7 cellular contexts compared by ENCODE assay signal in genomic region chr2:226797989-226798421, GRCh38.
DNase-seq lines count a peak whose midpoint lies in the region; ATAC-seq lines count a peak whose summit lies in the region.

No MANE protein-coding gene starts in this region.

- no peak for ATAC-seq in activated naive CD8-positive, alpha-beta T cell treated with anti-CD3 and anti-CD28 coated beads, Interleukin-2, amount 50 U/mL, for 24 hours
- no peak for ATAC-seq in stimulated activated naive B cell treated with anti-CD40 and anti-IgM and Interleukin-4, amounts not matched to agents 10 μg/mL and 1 μg/mL and 100 μg/mL, for 72 hours (replicated peaks)
- no peak for ATAC-seq in GM21528 (IDR thresholded peaks at IDR 0.05; ENCODE audit: low FRiP score, unreplicated experiment)
- ATAC-seq in GM21390 (IDR thresholded peaks at IDR 0.05; ENCODE audit: unreplicated experiment): no peak
- ATAC-seq in HG02852 (IDR thresholded peaks at IDR 0.05; ENCODE audit: unreplicated experiment): no peak

- peak overlapping the region; percentile 77 for H3K4me3 ChIP-seq in iPS-18a (ENCODE audit: low read length)

- H3K27me3 ChIP-seq in iPS-18a (ENCODE audit: control insufficient read depth, insufficient read depth, low read length): no peaks in the 10 kb centered on the region

- peak overlapping the region; percentile 85 for H3K4me3 Mint-ChIP-seq in activated naive CD8-positive, alpha-beta T cell treated with anti-CD3 and anti-CD28 coated beads, Interleukin-2, amount 50 U/mL, for 24 hours
- peak overlapping the region; percentile 84 to 87 for H3K4me3 Mint-ChIP-seq in stimulated activated naive B cell treated with anti-CD40 and anti-IgM and Interleukin-4, amounts not matched to agents 10 μg/mL and 1 μg/mL and 100 μg/mL, for 72 hours

- peaks cover 46% of the 10 kb centered on the region for H3K4me1 Mint-ChIP-seq in activated naive CD8-positive, alpha-beta T cell treated with anti-CD3 and anti-CD28 coated beads, Interleukin-2, amount 50 U/mL, for 24 hours
- H3K4me1 Mint-ChIP-seq in stimulated activated naive B cell treated with anti-CD40 and anti-IgM and Interleukin-4, amounts not matched to agents 10 μg/mL and 1 μg/mL and 100 μg/mL, for 72 hours: peaks cover 20 to 59% of the 10 kb centered on the region in 2 donors

- DNase-seq in HS-27A (ENCODE audit: low read depth): peak; percentile 17
- no peak for DNase-seq in activated naive CD8-positive, alpha-beta T cell treated with anti-CD3 and anti-CD28 coated beads, Interleukin-2, amount 50 U/mL, for 24 hours
- no peak for DNase-seq in stimulated activated naive B cell treated with anti-CD40 and anti-IgM and Interleukin-4, amounts not matched to agents 10 μg/mL and 1 μg/mL and 100 μg/mL, for 72 hours

- no peaks in the 10 kb centered on the region for H3K9me3 Mint-ChIP-seq in activated naive CD8-positive, alpha-beta T cell treated with anti-CD3 and anti-CD28 coated beads, Interleukin-2, amount 50 U/mL, for 24 hours
- H3K9me3 Mint-ChIP-seq in stimulated activated naive B cell treated with anti-CD40 and anti-IgM and Interleukin-4, amounts not matched to agents 10 μg/mL and 1 μg/mL and 100 μg/mL, for 72 hours: no peaks in the 10 kb centered on the region

- H3K9ac ChIP-seq in iPS-18a (ENCODE audit: low read length): peak overlapping the region; percentile 74

- H3K9me3 ChIP-seq in iPS-18a (ENCODE audit: control insufficient read depth, low read depth, low read length): no peaks in the 10 kb centered on the region

- no peaks in the 10 kb centered on the region for H3K36me3 Mint-ChIP-seq in activated naive CD8-positive, alpha-beta T cell treated with anti-CD3 and anti-CD28 coated beads, Interleukin-2, amount 50 U/mL, for 24 hours (ENCODE audit: low read depth)
- peaks cover 4 to 13% of the 10 kb centered on the region in 2 donors for H3K36me3 Mint-ChIP-seq in stimulated activated naive B cell treated with anti-CD40 and anti-IgM and Interleukin-4, amounts not matched to agents 10 μg/mL and 1 μg/mL and 100 μg/mL, for 72 hours

- peaks cover 5% of the 10 kb centered on the region for H3K36me3 ChIP-seq in iPS-18a (ENCODE audit: control insufficient read depth, low read depth, low read length)

- no peak overlapping the region for H3K27ac Mint-ChIP-seq in activated naive CD8-positive, alpha-beta T cell treated with anti-CD3 and anti-CD28 coated beads, Interleukin-2, amount 50 U/mL, for 24 hours
- peak overlapping the region; percentile 71 for H3K27ac Mint-ChIP-seq in stimulated activated naive B cell treated with anti-CD40 and anti-IgM and Interleukin-4, amounts not matched to agents 10 μg/mL and 1 μg/mL and 100 μg/mL, for 72 hours

- H3K4me1 ChIP-seq in iPS-18a (ENCODE audit: control insufficient read depth, low read depth, low read length): peaks cover 33% of the 10 kb centered on the region

- no peak overlapping the region for H3K27ac ChIP-seq in iPS-18a (ENCODE audit: low read length)

- peaks cover under 1% of the 10 kb centered on the region for H3K27me3 Mint-ChIP-seq in activated naive CD8-positive, alpha-beta T cell treated with anti-CD3 and anti-CD28 coated beads, Interleukin-2, amount 50 U/mL, for 24 hours
- no peaks in the 10 kb centered on the region for H3K27me3 Mint-ChIP-seq in stimulated activated naive B cell treated with anti-CD40 and anti-IgM and Interleukin-4, amounts not matched to agents 10 μg/mL and 1 μg/mL and 100 μg/mL, for 72 hours
